32 cellular contexts compared by ENCODE assay signal in the genomic region with DNA sequence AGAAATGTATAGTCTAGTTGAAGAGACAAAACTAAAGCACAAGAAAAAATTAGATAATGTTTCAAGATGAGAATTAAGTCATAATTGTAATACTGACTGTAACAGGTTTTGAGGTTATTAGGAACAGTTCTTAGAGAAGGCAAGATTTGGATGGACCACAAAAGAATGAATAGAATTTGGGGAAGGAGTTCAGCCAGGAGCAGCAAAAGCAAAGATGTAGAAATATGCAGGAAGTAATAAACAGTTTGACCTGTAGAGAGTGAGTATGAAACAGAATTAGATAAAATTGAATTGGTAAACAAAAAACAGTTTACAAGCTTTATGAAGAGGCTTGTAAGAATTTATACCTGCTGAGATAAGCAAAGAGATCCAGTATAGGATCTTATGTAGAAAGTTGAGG. TPM values are rescaled to one million over a fixed set of nuclear protein-coding genes. Genes with fewer than 3 reads are reported as not detected.
DNase-seq lines count a peak whose midpoint lies in the region; ATAC-seq and TF ChIP-seq lines count a peak whose summit lies in the region.
"Had no signal": no experiment of that assay in that cellular context is flagged by ENCODE, and none has a peak within 500 bp of the region (broad histone marks: within the 10 kb centered on the region; RNA-seq: fewer than 3 reads in every experiment).

No MANE protein-coding gene starts in this region.

- no peak for DNase-seq in activated CD8-positive, alpha-beta T cell treated with anti-CD3 and anti-CD28 coated beads, Interleukin-2, amount 10 ng/mL, durations not matched to agents 7 days and 5 days
- no peak for DNase-seq in activated CD8-positive, alpha-beta T cell treated with anti-CD3 and anti-CD28 coated beads for 36 hours
- DNase-seq in T-cell = no peak
- DNase-seq in fibroblast of villous mesenchyme (ENCODE audit: low read depth) = peak; percentile 9
- DNase-seq in DMS53 (lab: John Stamatoyannopoulos, UW) = no peak
- no peak for DNase-seq in gastrocnemius medialis
- DNase-seq in RWPE1 (ENCODE audit: low spot score) = no peak
- DNase-seq in NCI-H1930 (lab: John Stamatoyannopoulos, UW) = no peak
- DNase-seq: activated CD4-positive, alpha-beta memory T cell treated with anti-CD3 and anti-CD28 coated beads, Interleukin-2, amount 10 ng/mL, durations not matched to agents 7 days and 5 days; AML-193; anterior cingulate cortex; CD4-positive, alpha-beta memory T cell; cortex of kidney; effector memory CD8-positive, alpha-beta T cell; foreskin fibroblast; heart right ventricle; lower lobe of right lung; MV-4-11; naive thymus-derived CD8-positive, alpha-beta T cell; NCI-H1436 treated with DMSO at 0.1 percent for 48 hours; NCI-H2107; nucleus accumbens; SHP77 treated with DMSO at 0.1 percent for 48 hours; stimulated activated CD4-positive, alpha-beta T cell treated with anti-CD3 and anti-CD28 coated beads, Interleukin-4, amount 100 ng/mL, for 24 hours; transverse colon had no signal

- H3K27me3 Mint-ChIP-seq in activated CD8-positive, alpha-beta T cell treated with anti-CD3 and anti-CD28 coated beads, Interleukin-2, amount 10 ng/mL, durations not matched to agents 7 days and 5 days (ENCODE audit: low read depth) = no peaks in the 10 kb centered on the region
- no peaks in the 10 kb centered on the region for H3K27me3 Mint-ChIP-seq in activated CD8-positive, alpha-beta T cell treated with anti-CD3 and anti-CD28 coated beads for 36 hours
- H3K27me3 Mint-ChIP-seq in T-cell = no peaks in the 10 kb centered on the region
- H3K27me3 Mint-ChIP-seq: activated CD4-positive, alpha-beta memory T cell treated with anti-CD3 and anti-CD28 coated beads, Interleukin-2, amount 10 ng/mL, durations not matched to agents 7 days and 5 days; activated naive CD8-positive, alpha-beta T cell; CD4-positive, alpha-beta memory T cell; effector memory CD8-positive, alpha-beta T cell; naive thymus-derived CD8-positive, alpha-beta T cell; progenitor cell of endocrine pancreas had no signal

- peaks cover 0 to 13% of the 10 kb centered on the region in 2 donors for H3K4me1 ChIP-seq in gastrocnemius medialis
- H3K4me1 ChIP-seq: lower lobe of right lung, transverse colon had no signal

- in situ Hi-C loops in gastrocnemius medialis (cut with MboI; ENCODE audit: low sequenced_read_pairs in 4 of 4) = no loop called here

- intact Hi-C loops in activated CD8-positive, alpha-beta T cell treated with anti-CD3 and anti-CD28 coated beads for 36 hours (cut with micrococcal nuclease) = no loop called here
- intact Hi-C loops in gastrocnemius medialis (cut with DNase I; ENCODE audit: low total_unique reads) = no loop called here

- H3K27ac ChIP-seq in gastrocnemius medialis (no peak overlapping the region), RWPE1 (no peak overlapping the region)
- H3K27ac ChIP-seq: 22Rv1, cardiac muscle cell, lower lobe of right lung, transverse colon had no signal

- no peak for TF ChIP-seq POLR2A in gastrocnemius medialis (IDR thresholded peaks at IDR 0.05)

- peak overlapping the region; percentile 8 for H3K27ac Mint-ChIP-seq in activated CD8-positive, alpha-beta T cell treated with anti-CD3 and anti-CD28 coated beads, Interleukin-2, amount 10 ng/mL, durations not matched to agents 7 days and 5 days
- no peak overlapping the region for H3K27ac Mint-ChIP-seq in activated CD8-positive, alpha-beta T cell treated with anti-CD3 and anti-CD28 coated beads for 36 hours
- H3K27ac Mint-ChIP-seq in T-cell = peak overlapping the region; percentile 19 to 53
- H3K27ac Mint-ChIP-seq: activated CD4-positive, alpha-beta memory T cell treated with anti-CD3 and anti-CD28 coated beads, Interleukin-2, amount 10 ng/mL, durations not matched to agents 7 days and 5 days; activated naive CD8-positive, alpha-beta T cell; activated T-helper 2 cell treated with anti-CD3 and anti-CD28 coated beads, Interferon-gamma antibody, Interleukin-2, Interleukin-4, amounts not matched to agents 10 μg/mL and 5 μg/mL and 100 μg/mL, durations not matched to agents 14 hours and 24 hours and 36 hours; progenitor cell of endocrine pancreas; T-helper 2 cell treated with Interferon-gamma antibody and Interleukin-4, amounts not matched to agents 5 μg/mL and 100 μg/mL, for 36 hours had no signal

- peaks cover 0 to 76% of the 10 kb centered on the region in 2 donors for H3K36me3 ChIP-seq in gastrocnemius medialis

- no peaks in the 10 kb centered on the region for H3K9me3 ChIP-seq in gastrocnemius medialis
- H3K9me3 ChIP-seq: heart right ventricle, lower lobe of right lung, transverse colon had no signal

- POLR2A ChIA-PET in activated CD8-positive, alpha-beta T cell treated with anti-CD3 and anti-CD28 coated beads, Interleukin-2, amount 10 ng/mL, durations not matched to agents 7 days and 5 days (lab: Charles Lee) = interaction anchor here (1.4 kb wide), 1 partner anchor 75 kb away, joined by 3 read pairs; no protein-coding TSS in a partner anchor
- POLR2A ChIA-PET in activated CD8-positive, alpha-beta T cell treated with anti-CD3 and anti-CD28 coated beads for 36 hours (lab: Charles Lee) = interaction anchor here (0.9 kb wide), 1 partner anchor 60 kb away, joined by 3 read pairs; no protein-coding TSS in a partner anchor
- POLR2A ChIA-PET in T-cell (lab: Charles Lee) (interaction anchor here (0.5 to 0.8 kb wide), 3 partner anchors 30 to 288 kb away, joined by 3 to 7 read pairs (median 3); no protein-coding TSS in a partner anchor), RWPE1 (lab: Yijun Ruan, JAX; ENCODE audit: low non-redundant PET) (no interaction called here)

- H3K9me3 Mint-ChIP-seq in activated CD8-positive, alpha-beta T cell treated with anti-CD3 and anti-CD28 coated beads, Interleukin-2, amount 10 ng/mL, durations not matched to agents 7 days and 5 days (ENCODE audit: insufficient read depth) = no peaks in the 10 kb centered on the region
- no peaks in the 10 kb centered on the region for H3K9me3 Mint-ChIP-seq in activated CD8-positive, alpha-beta T cell treated with anti-CD3 and anti-CD28 coated beads for 36 hours
- no peaks in the 10 kb centered on the region for H3K9me3 Mint-ChIP-seq in T-cell
- H3K9me3 Mint-ChIP-seq: activated CD4-positive, alpha-beta memory T cell treated with anti-CD3 and anti-CD28 coated beads, Interleukin-2, amount 10 ng/mL, durations not matched to agents 7 days and 5 days; activated T-helper 2 cell treated with anti-CD3 and anti-CD28 coated beads, Interferon-gamma antibody, Interleukin-2, Interleukin-4, amounts not matched to agents 10 μg/mL and 5 μg/mL and 100 μg/mL, durations not matched to agents 14 hours and 24 hours and 36 hours; CD4-positive, alpha-beta memory T cell; effector memory CD8-positive, alpha-beta T cell; naive thymus-derived CD8-positive, alpha-beta T cell; T-helper 2 cell treated with Interferon-gamma antibody and Interleukin-4, amounts not matched to agents 5 μg/mL and 100 μg/mL, for 36 hours had no signal

- no peaks in the 10 kb centered on the region for H3K27me3 ChIP-seq in gastrocnemius medialis
- H3K27me3 ChIP-seq: cardiac muscle cell, heart right ventricle, transverse colon had no signal

- no peak for ATAC-seq in activated CD8-positive, alpha-beta T cell treated with anti-CD3 and anti-CD28 coated beads, Interleukin-2, amount 10 ng/mL, durations not matched to agents 7 days and 5 days
- no peak for ATAC-seq in activated CD8-positive, alpha-beta T cell treated with anti-CD3 and anti-CD28 coated beads for 36 hours
- ATAC-seq in T-cell (replicated peaks in 1 of 4) (no peak), gastrocnemius medialis (no peak)
- ATAC-seq: effector memory CD8-positive, alpha-beta T cell; heart right ventricle; lower lobe of right lung; naive thymus-derived CD8-positive, alpha-beta T cell; sciatic nerve had no signal

- CTCF ChIA-PET in activated CD8-positive, alpha-beta T cell treated with anti-CD3 and anti-CD28 coated beads, Interleukin-2, amount 10 ng/mL, durations not matched to agents 7 days and 5 days (lab: Charles Lee) = interaction anchor here (1.0 kb wide), 1 partner anchor 102 kb away, joined by 3 read pairs; no protein-coding TSS in a partner anchor
- CTCF ChIA-PET in activated CD8-positive, alpha-beta T cell treated with anti-CD3 and anti-CD28 coated beads for 36 hours (lab: Charles Lee) = interaction anchor here (1.0 to 1.6 kb wide), 3 partner anchors 78 to 103 kb away, joined by 4 to 5 read pairs (median 4); no protein-coding TSS in a partner anchor
- CTCF ChIA-PET in T-cell (lab: Charles Lee) = no interaction called here
- CTCF ChIA-PET in RWPE1 (lab: Yijun Ruan, JAX) = interaction anchor here (1.0 kb wide), 1 partner anchor 85 kb away, joined by 3 read pairs; no protein-coding TSS in a partner anchor

- peaks cover 58% of the 10 kb centered on the region for H3K36me3 Mint-ChIP-seq in activated CD8-positive, alpha-beta T cell treated with anti-CD3 and anti-CD28 coated beads, Interleukin-2, amount 10 ng/mL, durations not matched to agents 7 days and 5 days (ENCODE audit: low read depth)
- peaks cover 24% of the 10 kb centered on the region for H3K36me3 Mint-ChIP-seq in activated CD8-positive, alpha-beta T cell treated with anti-CD3 and anti-CD28 coated beads for 36 hours (ENCODE audit: low read depth)
- H3K36me3 Mint-ChIP-seq in T-cell = peaks cover 51% of the 10 kb centered on the region

- no peak overlapping the region for H3K4me3 Mint-ChIP-seq in activated CD8-positive, alpha-beta T cell treated with anti-CD3 and anti-CD28 coated beads, Interleukin-2, amount 10 ng/mL, durations not matched to agents 7 days and 5 days
- no peak overlapping the region for H3K4me3 Mint-ChIP-seq in activated CD8-positive, alpha-beta T cell treated with anti-CD3 and anti-CD28 coated beads for 36 hours
- no peak overlapping the region for H3K4me3 Mint-ChIP-seq in T-cell
- H3K4me3 Mint-ChIP-seq: activated CD4-positive, alpha-beta memory T cell treated with anti-CD3 and anti-CD28 coated beads, Interleukin-2, amount 10 ng/mL, durations not matched to agents 7 days and 5 days; activated naive CD8-positive, alpha-beta T cell; CD4-positive, alpha-beta memory T cell; effector memory CD8-positive, alpha-beta T cell; naive thymus-derived CD8-positive, alpha-beta T cell; T-helper 2 cell treated with Interferon-gamma antibody and Interleukin-4, amounts not matched to agents 5 μg/mL and 100 μg/mL, for 36 hours had no signal

- TF ChIP-seq CTCF in activated CD8-positive, alpha-beta T cell treated with anti-CD3 and anti-CD28 coated beads for 36 hours (IDR thresholded peaks at IDR 0.05) = no peak
- no peak for TF ChIP-seq CTCF in fibroblast of villous mesenchyme (IDR thresholded peaks at IDR 0.05; ENCODE audit: insufficient read depth, low read depth, low read length)
- no peak for TF ChIP-seq CTCF in gastrocnemius medialis (IDR thresholded peaks at IDR 0.05 in 4 of 5, conservative IDR thresholded peaks at IDR 0.05 in 1 of 5)
- TF ChIP-seq CTCF in RWPE1 (conservative IDR thresholded peaks at IDR 0.05; ENCODE audit: low read depth) = no peak

- H3K4me3 ChIP-seq in fibroblast of villous mesenchyme (ENCODE audit: low read depth, low read length) = no peak overlapping the region
- no peak overlapping the region for H3K4me3 ChIP-seq in gastrocnemius medialis
- H3K4me3 ChIP-seq: cardiac muscle cell, heart right ventricle, lower lobe of right lung, transverse colon had no signal

- H3K4me1 Mint-ChIP-seq in activated CD8-positive, alpha-beta T cell treated with anti-CD3 and anti-CD28 coated beads, Interleukin-2, amount 10 ng/mL, durations not matched to agents 7 days and 5 days (ENCODE audit: low read depth) = peaks cover 11% of the 10 kb centered on the region
- peaks cover under 1% of the 10 kb centered on the region for H3K4me1 Mint-ChIP-seq in activated CD8-positive, alpha-beta T cell treated with anti-CD3 and anti-CD28 coated beads for 36 hours (ENCODE audit: low read depth)
- H3K4me1 Mint-ChIP-seq in T-cell = peaks cover 0 to 3% (median 2%) of the 10 kb centered on the region in 3 donors

RNA-seq across cellular contexts. Expression of a gene that starts 16.3 kb away (rescaled TPM):
- 10 to 100 TPM; 36.1 to 40.0 TPM for total RNA-seq in activated CD8-positive, alpha-beta T cell treated with anti-CD3 and anti-CD28 coated beads, Interleukin-2, amount 10 ng/mL, durations not matched to agents 7 days and 5 days
- total RNA-seq in activated CD8-positive, alpha-beta T cell treated with anti-CD3 and anti-CD28 coated beads for 36 hours = 10 to 100 TPM; 19.4 to 22.8 TPM
- total RNA-seq in T-cell (10 to 100 TPM; 24.9 to 30.7 (median 28.0) TPM), fibroblast of villous mesenchyme (39.3 and 57.9 TPM in 2 replicates), gastrocnemius medialis (10 to 100 TPM; 17.0 to 30.3 (median 24.7) TPM)

Comparison
In these comparisons a context has a peak if more than half of its experiments do, and no peak if none do; other contexts are left out.
1. CTCF ChIA-PET loops: an anchor here in activated CD8-positive, alpha-beta T cell treated with anti-CD3 and anti-CD28 coated beads, Interleukin-2, amount 10 ng/mL, durations not matched to agents 7 days and 5 days (1.0 kb wide), activated CD8-positive, alpha-beta T cell treated with anti-CD3 and anti-CD28 coated beads for 36 hours (1.0 to 1.6 kb wide) and RWPE1 (1.0 kb wide); none called in T-cell.